8 cellular contexts compared by ENCODE assay signal in genomic region chr19:46788101-46788967, GRCh38. TPM values are rescaled to one million over a fixed set of nuclear protein-coding genes. Genes with fewer than 3 reads are reported as not detected.
DNase-seq lines count a peak whose midpoint lies in the region; ATAC-seq and TF ChIP-seq lines count a peak whose summit lies in the region.

Gene SLC1A5, minus strand, starts transcription at chr19:46788594. Its CDS starts 629 bp downstream, at chr19:46787965.

- TF ChIP-seq CTCF in LNCaP clone FGC (IDR thresholded peaks at IDR 0.05; ENCODE audit: control insufficient read depth, extremely low read depth, insufficient read depth), result no peak
- no peak for TF ChIP-seq CTCF in fibroblast of lung (conservative IDR thresholded peaks at IDR 0.05 in 1 of 2, IDR thresholded peaks at IDR 0.05 in 1 of 2; ENCODE audit: low read depth in 1 of 2, low read length in 2 of 2)

- no peaks in the 10 kb centered on the region for H3K27me3 Mint-ChIP-seq in activated T-cell treated with anti-CD3 and anti-CD28 coated beads, Interleukin-2, amount 50 U/mL, for 72 hours (ENCODE audit: low read depth)
- H3K27me3 Mint-ChIP-seq in naive thymus-derived CD8-positive, alpha-beta T cell, result no peaks in the 10 kb centered on the region
- H3K27me3 Mint-ChIP-seq in stimulated activated memory B cell treated with anti-CD40 and anti-IgM and Interleukin-4, amounts not matched to agents 10 μg/mL and 1 μg/mL and 100 μg/mL, for 72 hours, result no peaks in the 10 kb centered on the region

- no peaks in the 10 kb centered on the region for H3K9me3 ChIP-seq in fibroblast of lung (ENCODE audit: control insufficient read depth, insufficient read depth, low read depth, low read length)

- no peaks in the 10 kb centered on the region for H3K27me3 ChIP-seq in fibroblast of lung (ENCODE audit: control insufficient read depth, insufficient read depth, low read length)

- H3K4me3 Mint-ChIP-seq in activated T-cell treated with anti-CD3 and anti-CD28 coated beads, Interleukin-2, amount 50 U/mL, for 72 hours, result peak within 1 kb of the TSS; percentile 87 to 99
- H3K4me3 Mint-ChIP-seq in naive thymus-derived CD8-positive, alpha-beta T cell, result peak within 1 kb of the TSS; percentile 81 to 93 (median 90)
- H3K4me3 Mint-ChIP-seq in stimulated activated memory B cell treated with anti-CD40 and anti-IgM and Interleukin-4, amounts not matched to agents 10 μg/mL and 1 μg/mL and 100 μg/mL, for 72 hours, result peak within 1 kb of the TSS; percentile 97

- H3K27ac ChIP-seq in fibroblast of lung (ENCODE audit: insufficient read depth, low read length), result peak within 1 kb of the TSS; percentile 98

- peak; percentile 54 for ATAC-seq in GM21825 (IDR thresholded peaks at IDR 0.05; ENCODE audit: unreplicated experiment)
- peak; percentile 68 to 70 for ATAC-seq in activated T-cell treated with anti-CD3 and anti-CD28 coated beads, Interleukin-2, amount 50 U/mL, for 72 hours (replicated peaks in 1 of 2)
- ATAC-seq in naive thymus-derived CD8-positive, alpha-beta T cell, result peak; percentile 75 to 86
- ATAC-seq in stimulated activated memory B cell treated with anti-CD40 and anti-IgM and Interleukin-4, amounts not matched to agents 10 μg/mL and 1 μg/mL and 100 μg/mL, for 72 hours, result peak; percentile 92

- peak within 1 kb of the TSS; percentile 91 for H3K27ac Mint-ChIP-seq in activated T-cell treated with anti-CD3 and anti-CD28 coated beads, Interleukin-2, amount 50 U/mL, for 72 hours
- H3K27ac Mint-ChIP-seq in naive thymus-derived CD8-positive, alpha-beta T cell, result peak within 1 kb of the TSS; percentile 56 to 94 (median 79)
- H3K27ac Mint-ChIP-seq in stimulated activated memory B cell treated with anti-CD40 and anti-IgM and Interleukin-4, amounts not matched to agents 10 μg/mL and 1 μg/mL and 100 μg/mL, for 72 hours, result peak within 1 kb of the TSS; percentile 97

- no peaks in the 10 kb centered on the region for H4K20me1 ChIP-seq in fibroblast of lung (ENCODE audit: control insufficient read depth, extremely low read depth, insufficient read depth, low read length)

- H3K4me1 ChIP-seq in fibroblast of lung (ENCODE audit: control insufficient read depth, extremely low read depth, insufficient read depth, low read length), result peaks cover 12% of the 10 kb centered on the region

- H2AFZ ChIP-seq in fibroblast of lung (ENCODE audit: low read length), result no peak within 1 kb of the TSS

- POLR2A ChIA-PET in naive thymus-derived CD8-positive, alpha-beta T cell (lab: Charles Lee), result interaction anchor here (0.9 to 2.8 kb wide), 2 partner anchors 33 to 46 kb away, joined by 3 to 18 read pairs; no protein-coding TSS in a partner anchor

- H3K36me3 Mint-ChIP-seq in activated T-cell treated with anti-CD3 and anti-CD28 coated beads, Interleukin-2, amount 50 U/mL, for 72 hours (ENCODE audit: insufficient read depth in 2 of 2), result peaks cover 34 to 40% of the 10 kb centered on the region in 2 donors
- H3K36me3 Mint-ChIP-seq in naive thymus-derived CD8-positive, alpha-beta T cell, result no peaks in the 10 kb centered on the region
- H3K36me3 Mint-ChIP-seq in stimulated activated memory B cell treated with anti-CD40 and anti-IgM and Interleukin-4, amounts not matched to agents 10 μg/mL and 1 μg/mL and 100 μg/mL, for 72 hours, result peaks cover 20% of the 10 kb centered on the region

- DNase-seq in DMS79 (lab: John Stamatoyannopoulos, UW) (peak; percentile 91), LNCaP clone FGC (ENCODE audit: low read depth) (peak; percentile 64), RPMI7951 (ENCODE audit: low read depth) (peak; percentile 97), fibroblast of lung (ENCODE audit: low read depth in 2 of 2) (peak; percentile 93 to 96)
- DNase-seq in activated T-cell treated with anti-CD3 and anti-CD28 coated beads, Interleukin-2, amount 50 U/mL, for 72 hours, result peak; percentile 99
- DNase-seq in naive thymus-derived CD8-positive, alpha-beta T cell, result peak; percentile 81 to 94 (median 88)

- peaks cover 49% of the 10 kb centered on the region for H3K79me2 ChIP-seq in fibroblast of lung (ENCODE audit: control insufficient read depth, insufficient read depth, low read length)

- H3K36me3 ChIP-seq in fibroblast of lung (ENCODE audit: control insufficient read depth, insufficient read depth, low read length), result peaks cover 5% of the 10 kb centered on the region

- no peaks in the 10 kb centered on the region for H3K9me3 Mint-ChIP-seq in activated T-cell treated with anti-CD3 and anti-CD28 coated beads, Interleukin-2, amount 50 U/mL, for 72 hours
- H3K9me3 Mint-ChIP-seq in naive thymus-derived CD8-positive, alpha-beta T cell, result no peaks in the 10 kb centered on the region
- no peaks in the 10 kb centered on the region for H3K9me3 Mint-ChIP-seq in stimulated activated memory B cell treated with anti-CD40 and anti-IgM and Interleukin-4, amounts not matched to agents 10 μg/mL and 1 μg/mL and 100 μg/mL, for 72 hours

- H3K4me1 Mint-ChIP-seq in activated T-cell treated with anti-CD3 and anti-CD28 coated beads, Interleukin-2, amount 50 U/mL, for 72 hours (ENCODE audit: low read depth), result peaks cover 47% of the 10 kb centered on the region
- H3K4me1 Mint-ChIP-seq in naive thymus-derived CD8-positive, alpha-beta T cell, result peaks cover 25 to 65% (median 61%) of the 10 kb centered on the region in 4 donors
- H3K4me1 Mint-ChIP-seq in stimulated activated memory B cell treated with anti-CD40 and anti-IgM and Interleukin-4, amounts not matched to agents 10 μg/mL and 1 μg/mL and 100 μg/mL, for 72 hours, result peaks cover 42% of the 10 kb centered on the region

- peak within 1 kb of the TSS; percentile 89 for H3K4me2 ChIP-seq in fibroblast of lung (ENCODE audit: extremely low read depth, insufficient read depth, low read length)

- H3K9ac ChIP-seq in fibroblast of lung (ENCODE audit: insufficient read depth, low read length), result peak within 1 kb of the TSS; percentile 89

- H3K4me3 ChIP-seq in LNCaP clone FGC (ENCODE audit: low read depth, low read length) (peak within 1 kb of the TSS; percentile 73), fibroblast of lung (replicated peaks in 1 of 4; ENCODE audit: control extremely low read depth in 1 of 4, insufficient read depth in 1 of 4, low read depth in 3 of 4, low read length in 4 of 4) (peak within 1 kb of the TSS; percentile 82 to 99 (median 92))

RNA-seq across cellular contexts. Expression of gene SLC1A5, which starts in this region (rescaled TPM):
- total RNA-seq in RPMI7951 (2014; rRNA removed; shearing (Covaris generic)), result 117 and 127 TPM in 2 replicates
- 100 to 1,000 TPM; 364 to 374 TPM for total RNA-seq in activated T-cell treated with anti-CD3 and anti-CD28 coated beads, Interleukin-2, amount 50 U/mL, for 72 hours
- total RNA-seq in fibroblast of lung, result 171 and 281 TPM in 2 replicates
- polyA plus RNA-seq in fibroblast of lung, result 107 and 114 TPM in 2 replicates
- polyA plus RNA-seq in fibroblast of lung (2012), result 124 and 153 TPM in 2 replicates
- polyA minus RNA-seq in fibroblast of lung (ENCODE audit: low replicate concordance), result 345 and 412 TPM in 2 replicates
- 1 to 10 TPM; 7.0 to 8.2 TPM for total RNA-seq in naive thymus-derived CD8-positive, alpha-beta T cell
- polyA plus RNA-seq in naive thymus-derived CD8-positive, alpha-beta T cell, result 1 to 10 TPM; 2.5 to 6.1 (median 4.1) TPM

Comparison
In these comparisons a context has a peak if more than half of its experiments do, and no peak if none do; other contexts are left out.
1. Peak in every context shown above with its lines: DNase-seq, ATAC-seq, H3K4me3 ChIP-seq and H3K27ac ChIP-seq.
2. RNA of gene SLC1A5 (total RNA-seq): 364 to 374 TPM in activated T-cell treated with anti-CD3 and anti-CD28 coated beads, Interleukin-2, amount 50 U/mL, for 72 hours, 171 to 281 TPM in fibroblast of lung and 117 to 127 TPM in RPMI7951; 7.0 to 8.2 TPM in naive thymus-derived CD8-positive, alpha-beta T cell; every median in the first group is over 10 times any median in the second.
3. RNA of gene SLC1A5 (polyA plus RNA-seq): 107 to 153 TPM in fibroblast of lung; 2.5 to 6.1 TPM in naive thymus-derived CD8-positive, alpha-beta T cell; every median in the first group is over 10 times any median in the second.